In the genomic region with DNA sequence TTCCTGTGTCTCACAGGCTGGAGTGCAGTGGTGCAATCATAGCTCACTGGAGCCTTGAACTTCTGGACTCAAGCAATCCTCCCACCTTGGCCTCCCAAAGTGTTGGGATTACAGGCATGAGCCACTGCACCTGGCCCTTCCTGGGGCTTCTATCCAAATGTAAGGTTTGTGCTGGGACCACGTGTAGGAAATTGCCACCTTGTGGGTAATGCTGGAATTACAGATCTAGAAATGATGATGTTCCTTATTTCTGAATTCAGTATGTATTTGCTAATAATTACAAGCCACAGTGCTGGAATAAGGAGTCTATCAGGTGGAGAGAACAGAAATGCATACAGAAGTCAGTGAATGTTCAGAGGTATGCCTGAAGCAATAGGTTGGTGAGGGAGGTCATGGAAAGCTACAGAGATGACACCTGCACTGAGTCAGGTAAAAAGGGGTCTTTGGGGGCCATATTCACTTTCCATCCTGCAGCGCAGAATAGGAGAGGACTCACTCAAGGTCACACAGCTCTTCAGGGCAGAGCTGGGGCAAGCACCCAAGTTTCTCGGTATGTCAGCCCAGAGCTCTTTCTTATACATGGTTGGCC, we compare ENCODE assay signal across 8 cellular contexts. TPM values are rescaled to one million over a fixed set of nuclear protein-coding genes. Genes with fewer than 3 reads are reported as not detected.
DNase-seq lines count a peak whose midpoint lies in the region; TF ChIP-seq lines count a peak whose summit lies in the region.

No MANE protein-coding gene starts in this region.

- intact Hi-C loops in PC-9 (cut with micrococcal nuclease; ENCODE audit: unreplicated experiment), result no loop called here

- H3K27me3 ChIP-seq in PC-9 (ENCODE audit: insufficient read depth, low read depth) (no peaks in the 10 kb centered on the region), fibroblast of lung (ENCODE audit: control insufficient read depth, insufficient read depth, low read length) (peaks cover 2% of the 10 kb centered on the region)

- H3K79me2 ChIP-seq in PC-9 (ENCODE audit: low read depth), result no peaks in the 10 kb centered on the region
- no peaks in the 10 kb centered on the region for H3K79me2 ChIP-seq in fibroblast of lung (ENCODE audit: control insufficient read depth, insufficient read depth, low read length)

- H3K9me3 ChIP-seq in PC-9 (ENCODE audit: insufficient read depth, low read depth) (no peaks in the 10 kb centered on the region), fibroblast of lung (ENCODE audit: control insufficient read depth, insufficient read depth, low read depth, low read length) (no peaks in the 10 kb centered on the region)

- no peaks in the 10 kb centered on the region for H3K9me2 ChIP-seq in PC-9 (ENCODE audit: insufficient read depth)

- no peak overlapping the region for H3K27ac ChIP-seq in PC-9
- no peak overlapping the region for H3K27ac ChIP-seq in fibroblast of lung (ENCODE audit: insufficient read depth, low read length)

- TF ChIP-seq CTCF in PC-9 (conservative IDR thresholded peaks at IDR 0.05), result peak; percentile 71
- TF ChIP-seq CTCF in fibroblast of lung (conservative IDR thresholded peaks at IDR 0.05 in 1 of 2, IDR thresholded peaks at IDR 0.05 in 1 of 2; ENCODE audit: low read depth in 1 of 2, low read length in 2 of 2), result peak; percentile 54 to 56
- peak; percentile 59 for TF ChIP-seq CTCF in retinal pigment epithelial cell (conservative IDR thresholded peaks at IDR 0.05; ENCODE audit: low read depth, low read length)

- 0 out of 2 replicates have a peak, but pooled peaks cover 4% of the 10 kb centered on the region for H3F3A ChIP-seq in PC-9 (ENCODE audit: insufficient read depth, low read depth)

- BruUV-seq in PC-9 (replicated peaks; lab: Mats Ljungman, UMichigan), result no TSS peak

- H3K4me3 ChIP-seq in PC-9 (no peak overlapping the region), fibroblast of lung (replicated peaks in 1 of 4; ENCODE audit: control extremely low read depth in 1 of 4, insufficient read depth in 1 of 4, low read depth in 3 of 4, low read length in 4 of 4) (no peak overlapping the region), retinal pigment epithelial cell (ENCODE audit: low read length) (no peak overlapping the region)

- CTCF ChIA-PET in PC-9 (lab: Charles Lee), result no interaction called here

- peaks cover 12% of the 10 kb centered on the region; the same call in 1 of the 2 replicates for H3K4me1 ChIP-seq in PC-9 (replicated peaks; ENCODE audit: insufficient read depth)
- H3K4me1 ChIP-seq in fibroblast of lung (ENCODE audit: control insufficient read depth, extremely low read depth, insufficient read depth, low read length), result no peaks in the 10 kb centered on the region

- POLR2A ChIA-PET in PC-9 (lab: Charles Lee; ENCODE audit: unreplicated experiment), result interaction anchor here (0.6 kb wide), 1 partner anchor 1001 kb away, joined by 3 read pairs; no protein-coding TSS in a partner anchor

- H3K36me3 ChIP-seq in PC-9 (ENCODE audit: low read depth) (no peaks in the 10 kb centered on the region), fibroblast of lung (ENCODE audit: control insufficient read depth, insufficient read depth, low read length) (no peaks in the 10 kb centered on the region)

- DNase-seq in COR-L47 (lab: John Stamatoyannopoulos, UW), result peak; percentile 47
- DNase-seq in HCEC 1CT, result peak; percentile 10
- peak in 1 of 2 experiments; percentile 34 for DNase-seq in PC-9
- peak; percentile 29 to 58 for DNase-seq in fibroblast of lung (ENCODE audit: low read depth in 2 of 2)
- no peak for DNase-seq in retinal pigment epithelial cell (ENCODE audit: low read depth)
- DNase-seq in T-helper 9 cell, result no peak
- DNase-seq in ecto neural progenitor cell (ENCODE audit: low spot score), result no peak
- no peak for DNase-seq in HuH-7.5 (ENCODE audit: low spot score)

- H2AFZ ChIP-seq in PC-9 (no peak overlapping the region), fibroblast of lung (ENCODE audit: low read length) (no peak overlapping the region)

- no peak overlapping the region for H3K9ac ChIP-seq in fibroblast of lung (ENCODE audit: insufficient read depth, low read length)

- H4K20me1 ChIP-seq in PC-9 (ENCODE audit: insufficient read depth) (no peaks in the 10 kb centered on the region), fibroblast of lung (ENCODE audit: control insufficient read depth, extremely low read depth, insufficient read depth, low read length) (no peaks in the 10 kb centered on the region)

- H3K4me2 ChIP-seq in PC-9 (no peak overlapping the region), fibroblast of lung (ENCODE audit: extremely low read depth, insufficient read depth, low read length) (no peak overlapping the region)

RNA-seq across cellular contexts. Expression of gene IGFBPL1, which starts 8.8 kb away (rescaled TPM):
- total RNA-seq in PC-9 (2021) (not detected in 2 replicates), fibroblast of lung (not detected in 2 replicates)
- not detected in 2 replicates for polyA plus RNA-seq in fibroblast of lung
- polyA plus RNA-seq in fibroblast of lung (2012), result not detected in 2 replicates
- polyA minus RNA-seq in fibroblast of lung (ENCODE audit: low replicate concordance), result not detected in 2 replicates

RNA-seq across cellular contexts. Expression of gene ALDH1B1, which starts 40.5 kb away (rescaled TPM):
- 13.1 and 18.9 TPM in 2 replicates for total RNA-seq in PC-9 (2021)
- total RNA-seq in fibroblast of lung, result 13.9 and 16.2 TPM in 2 replicates
- polyA plus RNA-seq in fibroblast of lung, result 17.4 and 22.6 TPM in 2 replicates
- 17.5 and 22.1 TPM in 2 replicates for polyA plus RNA-seq in fibroblast of lung (2012)
- 31.5 and 33.9 TPM in 2 replicates for polyA minus RNA-seq in fibroblast of lung (ENCODE audit: low replicate concordance)

Comparison
In these comparisons a context has a peak if more than half of its experiments do, and no peak if none do; other contexts are left out.
1. DNase-seq: peak in COR-L47 (single experiment), HCEC 1CT (single experiment) and fibroblast of lung (2 of 2); none in retinal pigment epithelial cell (single experiment), T-helper 9 cell (single experiment), ecto neural progenitor cell (single experiment) and HuH-7.5 (single experiment).
2. Peak in every context shown above with its lines, with median percentiles within 50 percentile points of each other: CTCF ChIP-seq.